ENCODE assay signal across 23 cellular contexts in the genomic region with DNA sequence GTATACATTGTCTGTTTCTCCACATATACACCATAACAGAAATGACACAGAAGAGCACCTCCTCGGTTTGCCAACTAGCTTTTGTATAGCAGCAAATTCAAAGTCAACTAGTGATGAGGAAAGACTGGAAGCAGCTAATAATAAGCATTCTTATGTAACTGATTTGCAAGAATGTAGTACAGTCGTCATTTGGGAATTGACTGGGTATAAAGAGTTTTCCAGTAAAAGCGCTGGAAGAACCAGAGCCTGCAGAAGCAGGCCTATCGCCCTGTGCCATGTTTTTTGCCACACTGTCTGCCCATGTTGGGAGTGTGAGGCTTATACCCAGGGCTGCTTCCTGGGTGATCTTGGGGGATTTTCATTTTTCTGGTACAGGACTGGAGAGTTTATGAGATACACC.
"Had no signal": no experiment of that assay in that cellular context is flagged by ENCODE, and none has a peak within 500 bp of the region (broad histone marks: within the 10 kb centered on the region; RNA-seq: fewer than 3 reads in every experiment).

No MANE protein-coding gene starts in this region.

- H3K9ac ChIP-seq: parathyroid adenoma had no signal

- H3K27me3 ChIP-seq: gastroesophageal sphincter, right atrium auricular region, tibial artery, upper lobe of right lung, vagina had no signal

- H3K4me3 ChIP-seq: gastroesophageal sphincter, left ventricle myocardium inferior, lung, right atrium auricular region, tibial artery, upper lobe of right lung, vagina had no signal

- H3K27ac Mint-ChIP-seq: dendritic cell treated with granulocyte-macrophage colony-stimulating factor and Interleukin-4, amounts not matched to agents 40 ng/mL and 50 ng/mL, for 4 days; endodermal cell; nephron; stimulated activated memory B cell treated with anti-CD40 and anti-IgM and Interleukin-4, amounts not matched to agents 10 μg/mL and 1 μg/mL and 100 μg/mL, for 72 hours; stimulated activated naive CD8-positive, alpha-beta T cell treated with anti-CD3 and anti-CD28 coated beads, Interleukin-15, Interleukin-2, amounts not matched to agents 100 ng/mL and 50 ng/mL, for 24 hours had no signal

- H3K36me3 ChIP-seq: left ventricle myocardium inferior, right atrium auricular region, tibial artery, upper lobe of right lung, vagina had no signal

- ATAC-seq: gastroesophageal sphincter; stimulated activated memory B cell treated with anti-CD40 and anti-IgM and Interleukin-4, amounts not matched to agents 10 μg/mL and 1 μg/mL and 100 μg/mL, for 72 hours had no signal

- H3K4me1 ChIP-seq: parathyroid adenoma, tibial artery, upper lobe of right lung, vagina had no signal

- H3K9me3 Mint-ChIP-seq: central memory CD8-positive, alpha-beta T cell; dendritic cell treated with granulocyte-macrophage colony-stimulating factor and Interleukin-4, amounts not matched to agents 40 ng/mL and 50 ng/mL, for 4 days; endodermal cell; naive B cell; nephron; stimulated activated naive CD8-positive, alpha-beta T cell treated with anti-CD3 and anti-CD28 coated beads, Interleukin-15, Interleukin-2, amounts not matched to agents 100 ng/mL and 50 ng/mL, for 24 hours had no signal

- H3K4me1 Mint-ChIP-seq: naive B cell; nephron; stimulated activated memory B cell treated with anti-CD40 and anti-IgM and Interleukin-4, amounts not matched to agents 10 μg/mL and 1 μg/mL and 100 μg/mL, for 72 hours had no signal

- DNase-seq: endodermal cell; erythroblast; glutamatergic neuron; kidney; left cardiac atrium; left ventricle myocardium inferior; mesendoderm; naive B cell; occipital lobe; stimulated activated CD4-positive, alpha-beta T cell treated with anti-CD3 and anti-CD28 coated beads, Interleukin-4, amount 100 ng/mL, for 1 hour; stimulated activated CD8-positive, alpha-beta memory T cell treated with anti-CD3 and anti-CD28 coated beads, Interleukin-4, amount 100 ng/mL, for 48 hours; tibial artery; upper lobe of right lung had no signal

- H3K27ac ChIP-seq: gastroesophageal sphincter, left ventricle myocardium inferior, parathyroid adenoma, right atrium auricular region, tibial artery, upper lobe of right lung, vagina had no signal

- H3K79me2 ChIP-seq: parathyroid adenoma had no signal

- H3K4me3 Mint-ChIP-seq: central memory CD8-positive, alpha-beta T cell; dendritic cell treated with granulocyte-macrophage colony-stimulating factor and Interleukin-4, amounts not matched to agents 40 ng/mL and 50 ng/mL, for 4 days; endodermal cell; naive B cell; nephron; stimulated activated memory B cell treated with anti-CD40 and anti-IgM and Interleukin-4, amounts not matched to agents 10 μg/mL and 1 μg/mL and 100 μg/mL, for 72 hours; stimulated activated naive CD8-positive, alpha-beta T cell treated with anti-CD3 and anti-CD28 coated beads, Interleukin-15, Interleukin-2, amounts not matched to agents 100 ng/mL and 50 ng/mL, for 24 hours had no signal

- H2AFZ ChIP-seq: parathyroid adenoma had no signal

- H3K9me3 ChIP-seq: gastroesophageal sphincter, left ventricle myocardium inferior, right atrium auricular region, tibial artery, upper lobe of right lung, vagina had no signal

- H3K36me3 Mint-ChIP-seq: naive B cell; stimulated activated memory B cell treated with anti-CD40 and anti-IgM and Interleukin-4, amounts not matched to agents 10 μg/mL and 1 μg/mL and 100 μg/mL, for 72 hours had no signal

- H3K27me3 Mint-ChIP-seq: central memory CD8-positive, alpha-beta T cell; dendritic cell treated with granulocyte-macrophage colony-stimulating factor and Interleukin-4, amounts not matched to agents 40 ng/mL and 50 ng/mL, for 4 days; stimulated activated memory B cell treated with anti-CD40 and anti-IgM and Interleukin-4, amounts not matched to agents 10 μg/mL and 1 μg/mL and 100 μg/mL, for 72 hours had no signal
